In the genomic region with DNA sequence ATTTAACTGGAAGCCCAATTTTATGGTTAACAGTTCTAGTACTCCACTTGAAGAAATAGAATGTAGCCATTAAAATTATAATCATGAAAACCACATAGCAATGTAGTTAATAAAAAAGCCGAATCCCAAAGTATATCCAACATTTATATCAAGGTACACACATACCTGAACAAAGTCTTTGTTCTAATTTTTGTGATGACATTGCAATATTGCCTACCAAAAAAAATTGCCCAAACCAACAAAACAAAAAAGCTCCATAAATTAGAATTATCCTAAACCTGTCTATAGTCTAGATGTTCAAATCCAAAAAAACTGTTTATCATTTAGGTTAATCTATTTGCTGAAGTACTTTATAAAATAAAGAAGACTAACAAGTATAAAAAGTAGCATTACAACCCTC, we compare ENCODE assay signal across 26 cellular contexts.
"Had no signal": no experiment of that assay in that cellular context is flagged by ENCODE, and none has a peak within 500 bp of the region (broad histone marks: within the 10 kb centered on the region; RNA-seq: fewer than 3 reads in every experiment).

No MANE protein-coding gene starts in this region.

- H3K4me3 ChIP-seq: left ventricle myocardium inferior, lung, mucosa of descending colon, ovary, sigmoid colon, spleen, suprapubic skin, thoracic aorta, tibial artery, upper lobe of right lung, uterus had no signal

- H3K9me3 Mint-ChIP-seq: immature natural killer cell; naive thymus-derived CD4-positive, alpha-beta T cell; natural killer cell treated with Interleukin-12 subunit alpha and Interleukin-12 subunit beta and Interleukin-15 and Interleukin-18, amount 100 ng/mL, for 72 hours; stimulated activated effector memory CD8-positive, alpha-beta T cell treated with anti-CD3 and anti-CD28 coated beads, Interleukin-12 subunit alpha, Interleukin-12 subunit beta, amount 100 ng/mL, for 72 hours; stimulated activated naive CD8-positive, alpha-beta T cell treated with anti-CD3 and anti-CD28 coated beads, Interleukin-15, Interleukin-2, amounts not matched to agents 100 ng/mL and 50 ng/mL, for 24 hours had no signal

- H3K4me1 ChIP-seq: left ventricle myocardium inferior, tibial artery, upper lobe of right lung, uterus had no signal

- H3K27me3 ChIP-seq: ovary, sigmoid colon, spleen, suprapubic skin, tibial artery, upper lobe of right lung, uterus had no signal

- H3K27me3 Mint-ChIP-seq: naive thymus-derived CD4-positive, alpha-beta T cell; natural killer cell treated with Interleukin-12 subunit alpha and Interleukin-12 subunit beta and Interleukin-15 and Interleukin-18, amount 100 ng/mL, for 72 hours; progenitor cell of endocrine pancreas; stimulated activated naive CD8-positive, alpha-beta T cell treated with anti-CD3 and anti-CD28 coated beads, Interleukin-15, Interleukin-2, amounts not matched to agents 100 ng/mL and 50 ng/mL, for 24 hours had no signal

- ATAC-seq: mucosa of descending colon; naive thymus-derived CD4-positive, alpha-beta T cell; natural killer cell treated with Interleukin-12 subunit alpha and Interleukin-12 subunit beta and Interleukin-15 and Interleukin-18, amount 100 ng/mL, for 72 hours; right cardiac atrium; stimulated activated effector memory CD8-positive, alpha-beta T cell treated with anti-CD3 and anti-CD28 coated beads, Interleukin-12 subunit alpha, Interleukin-12 subunit beta, amount 100 ng/mL, for 72 hours; upper lobe of right lung had no signal

- H3K36me3 ChIP-seq: left ventricle myocardium inferior, ovary, sigmoid colon, suprapubic skin, thoracic aorta, tibial artery, upper lobe of right lung, uterus had no signal

- DNase-seq: hypothalamus; immature natural killer cell; islet precursor cell; left ventricle myocardium inferior; midbrain; mucosa of descending colon; naive thymus-derived CD4-positive, alpha-beta T cell; ovary; retina; right cardiac atrium; sigmoid colon; small intestine; spleen; stimulated activated CD4-positive, alpha-beta T cell treated with anti-CD3 and anti-CD28 coated beads, Interleukin-4, amount 100 ng/mL, for 24 hours; stimulated activated naive CD4-positive, alpha-beta T cell; tibial artery; trophoblast cell; upper lobe of right lung; uterus had no signal

- H3K27ac ChIP-seq: left ventricle myocardium inferior, ovary, sigmoid colon, suprapubic skin, thoracic aorta, tibial artery, upper lobe of right lung had no signal

- H3K27ac Mint-ChIP-seq: natural killer cell treated with Interleukin-12 subunit alpha and Interleukin-12 subunit beta and Interleukin-15 and Interleukin-18, amount 100 ng/mL, for 72 hours; progenitor cell of endocrine pancreas; stimulated activated effector memory CD8-positive, alpha-beta T cell treated with anti-CD3 and anti-CD28 coated beads, Interleukin-12 subunit alpha, Interleukin-12 subunit beta, amount 100 ng/mL, for 72 hours; stimulated activated naive CD8-positive, alpha-beta T cell treated with anti-CD3 and anti-CD28 coated beads, Interleukin-15, Interleukin-2, amounts not matched to agents 100 ng/mL and 50 ng/mL, for 24 hours had no signal

- H3K9me3 ChIP-seq: left ventricle myocardium inferior, mucosa of descending colon, ovary, sigmoid colon, spleen, suprapubic skin, thoracic aorta, tibial artery, upper lobe of right lung, uterus had no signal

- H3K36me3 Mint-ChIP-seq: immature natural killer cell; natural killer cell treated with Interleukin-12 subunit alpha and Interleukin-12 subunit beta and Interleukin-15 and Interleukin-18, amount 100 ng/mL, for 72 hours had no signal

- H3K4me3 Mint-ChIP-seq: immature natural killer cell; naive thymus-derived CD4-positive, alpha-beta T cell; natural killer cell treated with Interleukin-12 subunit alpha and Interleukin-12 subunit beta and Interleukin-15 and Interleukin-18, amount 100 ng/mL, for 72 hours; stimulated activated effector memory CD8-positive, alpha-beta T cell treated with anti-CD3 and anti-CD28 coated beads, Interleukin-12 subunit alpha, Interleukin-12 subunit beta, amount 100 ng/mL, for 72 hours; stimulated activated naive CD8-positive, alpha-beta T cell treated with anti-CD3 and anti-CD28 coated beads, Interleukin-15, Interleukin-2, amounts not matched to agents 100 ng/mL and 50 ng/mL, for 24 hours had no signal
